Comparison of ENCODE assay signal across 8 cellular contexts in the genomic region with DNA sequence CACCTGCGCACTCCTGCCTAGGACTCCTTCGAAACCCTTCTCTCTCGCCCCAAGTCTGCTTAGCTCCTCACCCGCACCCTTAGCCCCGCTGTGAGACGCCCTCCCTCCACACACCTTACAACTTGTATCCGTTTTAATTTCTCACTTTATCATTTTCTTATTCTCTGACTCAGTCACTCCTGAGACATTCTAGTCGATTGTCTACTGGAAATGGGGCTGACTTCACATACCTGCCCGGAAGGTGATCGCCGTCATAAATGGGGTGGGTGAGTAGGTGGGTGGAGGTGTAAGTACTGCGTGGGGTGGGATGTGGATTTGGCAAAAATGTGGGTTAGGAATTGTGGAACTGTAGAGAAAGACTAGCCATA. TPM values are rescaled to one million over a fixed set of nuclear protein-coding genes. Genes with fewer than 3 reads are reported as not detected.
DNase-seq lines count a peak whose midpoint lies in the region; ATAC-seq and TF ChIP-seq lines count a peak whose summit lies in the region.

No MANE protein-coding gene starts in this region.

- no peaks in the 10 kb centered on the region for H3K36me3 ChIP-seq in mucosa of stomach (ENCODE audit: control insufficient read depth, insufficient read depth, low read length)

- no peaks in the 10 kb centered on the region for H3K27me3 ChIP-seq in mucosa of stomach (ENCODE audit: control insufficient read depth, insufficient read depth, low read length)

- no peak for TF ChIP-seq CTCF in activated B cell treated with CpG ODN at 0.5 μM for 24 hours (IDR thresholded peaks at IDR 0.05)

- peaks cover 38% of the 10 kb centered on the region for H3K27me3 Mint-ChIP-seq in activated B cell treated with CpG ODN at 0.5 μM for 24 hours
- H3K27me3 Mint-ChIP-seq in stimulated activated naive B cell treated with anti-CD40 and anti-IgM and Interleukin-4, amounts not matched to agents 10 μg/mL and 1 μg/mL and 100 μg/mL, for 72 hours = peaks cover 36 to 47% of the 10 kb centered on the region in 2 donors

- intact Hi-C loops in activated B cell treated with CpG ODN at 0.5 μM for 24 hours (cut with micrococcal nuclease) = loop anchor here (2.0 to 5.0 kb wide), 3 partner anchors 75 to 1784 kb away; a partner anchor contains a TSS

- H3K4me1 ChIP-seq in mucosa of stomach (ENCODE audit: control insufficient read depth, insufficient read depth, low read length) = peaks cover 33% of the 10 kb centered on the region

- POLR2A ChIA-PET in activated B cell treated with CpG ODN at 0.5 μM for 24 hours (lab: Charles Lee) = interaction anchor here (0.8 to 1.4 kb wide), 4 partner anchors 10 to 878 kb away, joined by 3 to 8 read pairs (median 3); a partner anchor contains a TSS

- H3K4me3 Mint-ChIP-seq in activated B cell treated with CpG ODN at 0.5 μM for 24 hours = peak overlapping the region; percentile 85
- peak overlapping the region; percentile 95 to 96 for H3K4me3 Mint-ChIP-seq in stimulated activated naive B cell treated with anti-CD40 and anti-IgM and Interleukin-4, amounts not matched to agents 10 μg/mL and 1 μg/mL and 100 μg/mL, for 72 hours

- H3K9ac ChIP-seq in mucosa of stomach (ENCODE audit: low read length) = peak overlapping the region; percentile 94

- H3K27ac Mint-ChIP-seq in activated B cell treated with CpG ODN at 0.5 μM for 24 hours = peak overlapping the region; percentile 20
- peak overlapping the region; percentile 86 for H3K27ac Mint-ChIP-seq in stimulated activated naive B cell treated with anti-CD40 and anti-IgM and Interleukin-4, amounts not matched to agents 10 μg/mL and 1 μg/mL and 100 μg/mL, for 72 hours

- peak overlapping the region; percentile 93 for H3K4me3 ChIP-seq in mucosa of stomach (ENCODE audit: low read length)

- H3K9me3 Mint-ChIP-seq in activated B cell treated with CpG ODN at 0.5 μM for 24 hours = no peaks in the 10 kb centered on the region
- no peaks in the 10 kb centered on the region for H3K9me3 Mint-ChIP-seq in stimulated activated naive B cell treated with anti-CD40 and anti-IgM and Interleukin-4, amounts not matched to agents 10 μg/mL and 1 μg/mL and 100 μg/mL, for 72 hours

- H3K4me1 Mint-ChIP-seq in activated B cell treated with CpG ODN at 0.5 μM for 24 hours = peaks cover 16% of the 10 kb centered on the region
- peaks cover 15 to 43% of the 10 kb centered on the region in 2 donors for H3K4me1 Mint-ChIP-seq in stimulated activated naive B cell treated with anti-CD40 and anti-IgM and Interleukin-4, amounts not matched to agents 10 μg/mL and 1 μg/mL and 100 μg/mL, for 72 hours

- ATAC-seq in HG03280 (IDR thresholded peaks at IDR 0.05; ENCODE audit: unreplicated experiment) (peak; percentile 32), activated B cell treated with CpG ODN at 0.5 μM for 24 hours (ENCODE audit: low read depth) (peak; percentile 23)
- peak; percentile 48 to 49 for ATAC-seq in stimulated activated naive B cell treated with anti-CD40 and anti-IgM and Interleukin-4, amounts not matched to agents 10 μg/mL and 1 μg/mL and 100 μg/mL, for 72 hours (replicated peaks)

- peak overlapping the region; percentile 32 for H3K27ac ChIP-seq in cingulate gyrus (ENCODE audit: low read depth, low read length)

- no peaks in the 10 kb centered on the region for H3K36me3 Mint-ChIP-seq in activated B cell treated with CpG ODN at 0.5 μM for 24 hours (ENCODE audit: low read depth)
- peaks cover 2 to 11% of the 10 kb centered on the region in 2 donors for H3K36me3 Mint-ChIP-seq in stimulated activated naive B cell treated with anti-CD40 and anti-IgM and Interleukin-4, amounts not matched to agents 10 μg/mL and 1 μg/mL and 100 μg/mL, for 72 hours

- H3K9me3 ChIP-seq in mucosa of stomach (ENCODE audit: control insufficient read depth, low read length) = no peaks in the 10 kb centered on the region

- CTCF ChIA-PET in activated B cell treated with CpG ODN at 0.5 μM for 24 hours (lab: Charles Lee) = interaction anchor here (1.7 kb wide), 1 partner anchor 57 kb away, joined by 6 read pairs; no protein-coding TSS in a partner anchor

- peak; percentile 48 for DNase-seq in NCI-H1092 treated with DMSO at 0.1 percent for 48 hours (lab: John Stamatoyannopoulos, UW)
- no peak for DNase-seq in NCI-H1092 (lab: John Stamatoyannopoulos, UW)
- DNase-seq in activated B cell treated with CpG ODN at 0.5 μM for 24 hours = peak; percentile 15
- no peak for DNase-seq in stimulated activated naive B cell treated with anti-CD40 and anti-IgM and Interleukin-4, amounts not matched to agents 10 μg/mL and 1 μg/mL and 100 μg/mL, for 72 hours
- no peak for DNase-seq in NCI-H2107 (lab: John Stamatoyannopoulos, UW)

RNA-seq across cellular contexts. Expression of a gene that starts 0.7 kb away (rescaled TPM):
- total RNA-seq in activated B cell treated with CpG ODN at 0.5 μM for 24 hours = 2.8 and 3.8 TPM in 2 replicates

Comparison
In these comparisons a context has a peak if more than half of its experiments do, and no peak if none do; other contexts are left out.
1. DNase-seq: peak in NCI-H1092 treated with DMSO at 0.1 percent for 48 hours (single experiment) and activated B cell treated with CpG ODN at 0.5 μM for 24 hours (single experiment); none in NCI-H1092 (single experiment), stimulated activated naive B cell treated with anti-CD40 and anti-IgM and Interleukin-4, amounts not matched to agents 10 μg/mL and 1 μg/mL and 100 μg/mL, for 72 hours (single experiment) and NCI-H2107 (single experiment).
2. Peak in every context shown above with its lines, with median percentiles within 50 percentile points of each other: ATAC-seq.